In genomic region chr6:165806126-165806810, GRCh38 we compare ENCODE assay signal across 20 cellular contexts.
"Had no signal": no experiment of that assay in that cellular context is flagged by ENCODE, and none has a peak within 500 bp of the region (broad histone marks: within the 10 kb centered on the region; RNA-seq: fewer than 3 reads in every experiment).

No MANE protein-coding gene starts in this region.

- DNase-seq: colonic mucosa; dermis blood vessel endothelial cell; foreskin melanocyte; hypothalamus; mesendoderm; naive thymus-derived CD4-positive, alpha-beta T cell; occipital lobe; pancreas; right cardiac atrium; small intestine; stimulated activated CD4-positive, alpha-beta T cell treated with anti-CD3 and anti-CD28 coated beads, Interleukin-12 subunit alpha, Interleukin-12 subunit beta, amount 100 ng/mL, for 4 hours; stimulated activated naive CD4-positive, alpha-beta T cell; stomach; substantia nigra; upper lobe of left lung had no signal

- H3K27me3 ChIP-seq: pancreas, upper lobe of left lung, vagina had no signal

- H3K9me3 ChIP-seq: colonic mucosa, pancreas, thoracic aorta, vagina had no signal

- ATAC-seq: naive thymus-derived CD4-positive, alpha-beta T cell; pancreas; right cardiac atrium had no signal

- H3K27ac ChIP-seq: colonic mucosa, pancreas, stomach, thoracic aorta, upper lobe of left lung, vagina had no signal

- H3K4me1 ChIP-seq: colonic mucosa, pancreas, vagina had no signal

- H3K27ac Mint-ChIP-seq: naive thymus-derived CD4-positive, alpha-beta T cell; progenitor cell of endocrine pancreas had no signal

- FAIRE-seq: keratinocyte, pancreas, small intestine had no signal

- H3K36me3 ChIP-seq: colonic mucosa, heart right ventricle, pancreas, stomach, thoracic aorta, upper lobe of left lung, vagina had no signal

- H3K4me3 Mint-ChIP-seq: naive thymus-derived CD4-positive, alpha-beta T cell had no signal

- H3K4me3 ChIP-seq: colonic mucosa, heart right ventricle, pancreas, stomach, thoracic aorta, upper lobe of left lung, vagina had no signal
